In genomic region chr19:37505958-37506386, GRCh38 we compare ENCODE assay signal across 8 cellular contexts. TPM values are rescaled to one million over a fixed set of nuclear protein-coding genes. Genes with fewer than 3 reads are reported as not detected.
DNase-seq lines count a peak whose midpoint lies in the region; ATAC-seq, FAIRE-seq and TF ChIP-seq lines count a peak whose summit lies in the region.

No MANE protein-coding gene starts in this region.

- H3K36me3 ChIP-seq in IMR-90 (ENCODE audit: control insufficient read depth, insufficient read depth, low read length) (no peaks in the 10 kb centered on the region), endothelial cell of umbilical vein (ENCODE audit: control insufficient read depth in 2 of 2, extremely low read depth in 1 of 2, insufficient read depth in 2 of 2, low read length in 2 of 2) (no peaks in the 10 kb centered on the region)

- no peak overlapping the region for H2AK5ac ChIP-seq in IMR-90 (ENCODE audit: low read depth, low read length)

- H4K8ac ChIP-seq in IMR-90 (ENCODE audit: low read depth in 2 of 2, low read length in 2 of 2): peak overlapping the region; percentile 88 to 92

- peak overlapping the region; percentile 14; the same call in 1 of the 2 replicates for H3K4ac ChIP-seq in IMR-90 (ENCODE audit: low read depth, low read length)

- peaks cover 13% of the 10 kb centered on the region for H3K9me3 ChIP-seq in IMR-90 (ENCODE audit: control insufficient read depth, insufficient read depth, low read length)
- H3K9me3 ChIP-seq in endothelial cell of umbilical vein (replicated peaks; ENCODE audit: control insufficient read depth, insufficient read depth, low read length): no peaks in the 10 kb centered on the region

- no peak overlapping the region for H3K56ac ChIP-seq in IMR-90 (ENCODE audit: extremely low read depth, insufficient read depth, low read length)

- H3K9ac ChIP-seq in IMR-90 (ENCODE audit: low read depth, low read length): peak overlapping the region; percentile 86
- peak overlapping the region; percentile 72 for H3K9ac ChIP-seq in endothelial cell of umbilical vein (replicated peaks; ENCODE audit: extremely low read depth, insufficient read depth, low read length)

- in situ Hi-C loops in IMR-90 (cut with MboI; ENCODE audit: low sequenced_read_pairs) (no loop called here), G401 (cut with HindIII; ENCODE audit: low sequenced_read_pairs) (no loop called here)

- no peak for FAIRE-seq in endothelial cell of umbilical vein (lab: Jason Lieb, UNC)

- peaks cover 33% of the 10 kb centered on the region for H3K9me3 Mint-ChIP-seq in activated T-helper 1 cell treated with anti-CD3 and anti-CD28 coated beads, Interleukin-12 subunit alpha, Interleukin-12 subunit beta, Interleukin-2, Interleukin-4 antibody, amounts not matched to agents 30 ng/mL and 10 ng/mL and 1 ng/mL, durations not matched to agents 14 hours and 24 hours and 36 hours

- no peak for TF ChIP-seq RAD21 in IMR-90 (IDR thresholded peaks at IDR 0.05; ENCODE audit: low read length)

- POLR2A ChIA-PET in IMR-90 (lab: Charles Lee; ENCODE audit: unreplicated experiment) (no interaction called here), endothelial cell of umbilical vein (lab: Charles Lee) (no interaction called here)

- H3K27me3 ChIP-seq in IMR-90 (ENCODE audit: control insufficient read depth, insufficient read depth, low read length): no peaks in the 10 kb centered on the region
- no peaks in the 10 kb centered on the region for H3K27me3 ChIP-seq in endothelial cell of umbilical vein (ENCODE audit: control insufficient read depth in 2 of 2, insufficient read depth in 2 of 2, low read length in 2 of 2)

- H4K5ac ChIP-seq in IMR-90 (ENCODE audit: low read depth, low read length): peak overlapping the region; percentile 85

- intact Hi-C loops in IMR-90 (cut with micrococcal nuclease) (no loop called here), endothelial cell of umbilical vein (cut with micrococcal nuclease) (loop anchor here (2.0 kb wide), 1 partner anchor 39 kb away; the partner anchor contains the start of gene ZNF569)
- intact Hi-C loops in activated T-helper 1 cell treated with anti-CD3 and anti-CD28 coated beads, Interleukin-12 subunit alpha, Interleukin-12 subunit beta, Interleukin-2, Interleukin-4 antibody, amounts not matched to agents 30 ng/mL and 10 ng/mL and 1 ng/mL, durations not matched to agents 14 hours and 24 hours and 36 hours (cut with micrococcal nuclease): loop anchor here (5.0 kb wide), 1 partner anchor 39 kb away; the partner anchor contains the start of genes ZNF569 and ZNF570

- BruUV-seq in IMR-90 (replicated peaks; lab: Mats Ljungman, UMichigan): no TSS peak
- BruUV-seq in endothelial cell of umbilical vein (replicated peaks; lab: Mats Ljungman, UMichigan): no TSS peak

- no peak overlapping the region for H3K23ac ChIP-seq in IMR-90 (ENCODE audit: low read depth, low read length)

- H3K4me3 ChIP-seq in IMR-90 (ENCODE audit: insufficient read depth, low read depth, low read length) (peak overlapping the region; percentile 75), endothelial cell of umbilical vein (replicated peaks in 1 of 3; ENCODE audit: insufficient read depth in 1 of 3, low read depth in 1 of 3, low read length in 3 of 3) (peak overlapping the region; percentile 5 to 79 (median 37))

- H3K4me1 ChIP-seq in IMR-90 (ENCODE audit: control insufficient read depth, insufficient read depth, low read length): no peaks in the 10 kb centered on the region
- no peaks in the 10 kb centered on the region for H3K4me1 ChIP-seq in endothelial cell of umbilical vein (ENCODE audit: control insufficient read depth, extremely low read depth, insufficient read depth, low read length)

- H4K20me1 ChIP-seq in IMR-90 (ENCODE audit: insufficient read depth, low read length) (no peaks in the 10 kb centered on the region), endothelial cell of umbilical vein (replicated peaks; ENCODE audit: control insufficient read depth, extremely low read depth, insufficient read depth, low read length) (no peaks in the 10 kb centered on the region)

- no peak overlapping the region for H3K27ac Mint-ChIP-seq in activated T-helper 1 cell treated with anti-CD3 and anti-CD28 coated beads, Interleukin-12 subunit alpha, Interleukin-12 subunit beta, Interleukin-2, Interleukin-4 antibody, amounts not matched to agents 30 ng/mL and 10 ng/mL and 1 ng/mL, durations not matched to agents 14 hours and 24 hours and 36 hours

- peak; percentile 71 for DNase-seq in D341Med (ENCODE audit: low spot score)
- DNase-seq in IMR-90: no peak
- no peak for DNase-seq in endothelial cell of umbilical vein (ENCODE audit: low read depth, low spot score)
- no peak for DNase-seq in omental fat pad (ENCODE audit: low spot score)
- DNase-seq in activated T-helper 1 cell treated with anti-CD3 and anti-CD28 coated beads, Interleukin-12 subunit alpha, Interleukin-12 subunit beta, Interleukin-2, Interleukin-4 antibody, amounts not matched to agents 30 ng/mL and 10 ng/mL and 1 ng/mL, durations not matched to agents 14 hours and 24 hours and 36 hours (ENCODE audit: low spot score): no peak
- no peak for DNase-seq in epidermal melanocyte (ENCODE audit: insufficient read length, low spot score)
- DNase-seq in G401 (ENCODE audit: low spot score): no peak
- no peak for DNase-seq in activated gamma-delta T cell (lab: John Stamatoyannopoulos, UW)

- H2AK9ac ChIP-seq in IMR-90 (replicated peaks; ENCODE audit: low read depth, low read length, poor library complexity): no peak overlapping the region

- WGBS in IMR-90 (ENCODE audit: extremely low coverage in 2 of 2, insufficient read length in 1 of 2), 2 experiments: 0% methylated on average over 3 of the region's 12 CpGs; no CpG with 5 or more reads in 1 of the 2 experiments

- H3K79me2 ChIP-seq in endothelial cell of umbilical vein (ENCODE audit: control insufficient read depth, insufficient read depth, low read length): no peaks in the 10 kb centered on the region

- ATAC-seq in IMR-90 (ENCODE audit: low read depth) (peak; percentile 4; the same call in 1 of the 2 replicates), omental fat pad (ENCODE audit: low FRiP score) (peak; percentile 35)

- H4K91ac ChIP-seq in IMR-90 (ENCODE audit: insufficient read depth, low read depth, low read length): no peak overlapping the region

- peak overlapping the region; percentile 90 for H2AFZ ChIP-seq in IMR-90 (replicated peaks; ENCODE audit: low read length, poor library complexity)
- peak overlapping the region; percentile 82 for H2AFZ ChIP-seq in endothelial cell of umbilical vein (ENCODE audit: low read depth, low read length)

- TF ChIP-seq POLR2A in IMR-90 (IDR thresholded peaks at IDR 0.05; ENCODE audit: low read depth, low read length) (no peak), endothelial cell of umbilical vein (IDR thresholded peaks at IDR 0.05; ENCODE audit: low read depth, low read length) (no peak)

- dilution Hi-C loops in IMR-90 (cut with HindIII; ENCODE audit: low sequenced_read_pairs, unreplicated experiment): no loop called here
- dilution Hi-C loops in endothelial cell of umbilical vein (cut with MboI; ENCODE audit: extremely low pct_ligation_motif_present, low sequenced_read_pairs): no loop called here

- CTCF ChIA-PET in IMR-90 (lab: Yijun Ruan, JAX): no interaction called here
- CTCF ChIA-PET in endothelial cell of umbilical vein (lab: Charles Lee): no interaction called here

- H3K4me2 ChIP-seq in IMR-90 (ENCODE audit: low read depth, low read length): peak overlapping the region; percentile 89
- H3K4me2 ChIP-seq in endothelial cell of umbilical vein (ENCODE audit: insufficient read depth, low read length): peak overlapping the region; percentile 65

- H3K9me1 ChIP-seq in IMR-90 (ENCODE audit: insufficient read depth, low read length): no peaks in the 10 kb centered on the region
- H3K9me1 ChIP-seq in endothelial cell of umbilical vein (replicated peaks; ENCODE audit: control insufficient read depth, extremely low read depth, insufficient read depth, low read length): no peaks in the 10 kb centered on the region

- no peak overlapping the region for H3K4me3 Mint-ChIP-seq in activated T-helper 1 cell treated with anti-CD3 and anti-CD28 coated beads, Interleukin-12 subunit alpha, Interleukin-12 subunit beta, Interleukin-2, Interleukin-4 antibody, amounts not matched to agents 30 ng/mL and 10 ng/mL and 1 ng/mL, durations not matched to agents 14 hours and 24 hours and 36 hours

- H2BK120ac ChIP-seq in IMR-90 (ENCODE audit: low read depth, low read length): no peak overlapping the region

- no peak overlapping the region for H2BK20ac ChIP-seq in IMR-90 (ENCODE audit: low read depth, low read length)

- no peak for TF ChIP-seq CTCF in IMR-90 (conservative IDR thresholded peaks at IDR 0.05; ENCODE audit: low read depth, low read length)
- TF ChIP-seq CTCF in endothelial cell of umbilical vein (IDR thresholded peaks at IDR 0.05; ENCODE audit: extremely low read depth in 1 of 2, insufficient read depth in 1 of 2, low read depth in 1 of 2, low read length in 2 of 2): no peak
- no peak for TF ChIP-seq CTCF in omental fat pad (IDR thresholded peaks at IDR 0.05)

- H3K36me3 Mint-ChIP-seq in activated T-helper 1 cell treated with anti-CD3 and anti-CD28 coated beads, Interleukin-12 subunit alpha, Interleukin-12 subunit beta, Interleukin-2, Interleukin-4 antibody, amounts not matched to agents 30 ng/mL and 10 ng/mL and 1 ng/mL, durations not matched to agents 14 hours and 24 hours and 36 hours (ENCODE audit: low read depth): peaks cover 3% of the 10 kb centered on the region

- no peak overlapping the region for H2BK15ac ChIP-seq in IMR-90 (ENCODE audit: low read depth, low read length)

- no peaks in the 10 kb centered on the region for H3K79me1 ChIP-seq in IMR-90 (ENCODE audit: low read depth in 1 of 2, low read length in 2 of 2)

- H3K27ac ChIP-seq in IMR-90 (ENCODE audit: insufficient read depth, low read length) (0 out of 2 replicates have a peak overlapping the region, but pooled peaks have one; percentile 44), endothelial cell of umbilical vein (ENCODE audit: insufficient read depth, low read depth, low read length) (peak overlapping the region; percentile 30)

- no peaks in the 10 kb centered on the region for H3K4me1 Mint-ChIP-seq in activated T-helper 1 cell treated with anti-CD3 and anti-CD28 coated beads, Interleukin-12 subunit alpha, Interleukin-12 subunit beta, Interleukin-2, Interleukin-4 antibody, amounts not matched to agents 30 ng/mL and 10 ng/mL and 1 ng/mL, durations not matched to agents 14 hours and 24 hours and 36 hours (ENCODE audit: low read depth)

- H2BK5ac ChIP-seq in IMR-90 (ENCODE audit: low read depth, low read length, poor library complexity, severe bottlenecking): no peak overlapping the region

- no peaks in the 10 kb centered on the region for H3K27me3 Mint-ChIP-seq in activated T-helper 1 cell treated with anti-CD3 and anti-CD28 coated beads, Interleukin-12 subunit alpha, Interleukin-12 subunit beta, Interleukin-2, Interleukin-4 antibody, amounts not matched to agents 30 ng/mL and 10 ng/mL and 1 ng/mL, durations not matched to agents 14 hours and 24 hours and 36 hours (ENCODE audit: insufficient read depth)

- no peak overlapping the region for H3K18ac ChIP-seq in IMR-90 (ENCODE audit: low read depth, low read length)

- peak overlapping the region; percentile 53 for H3K14ac ChIP-seq in IMR-90 (replicated peaks; ENCODE audit: low read depth, low read length)

RNA-seq across cellular contexts. Expression of gene ZNF793, which starts 0.8 kb away (rescaled TPM):
- total RNA-seq in IMR-90 (2012; rRNA removed) (0.56 and 0.72 TPM in 2 replicates), endothelial cell of umbilical vein (0.78 and 3.8 TPM in 2 replicates), omental fat pad (1 to 10 TPM; 1.2 to 3.5 (median 1.3) TPM)
- polyA plus RNA-seq in IMR-90 (2012; rRNA removed) (0.39 and 0.50 TPM in 2 replicates), endothelial cell of umbilical vein (0.37 and 0.40 TPM in 2 replicates)
- 0.15 TPM in 2 replicates for polyA plus RNA-seq in IMR-90 (2012; cell fraction: cytosol; rRNA removed)
- polyA plus RNA-seq in IMR-90 (2012; cell fraction: nucleus; rRNA removed; ENCODE audit: low replicate concordance): 0.76 and 3.0 TPM in 2 replicates
- 0.16 and 0.21 TPM in 2 replicates for polyA plus RNA-seq in endothelial cell of umbilical vein (2011; cell fraction: cytosol; rRNA removed)
- 1.5 TPM in 2 replicates for polyA plus RNA-seq in endothelial cell of umbilical vein (2011; cell fraction: nucleus; rRNA removed)
- polyA plus RNA-seq in endothelial cell of umbilical vein (2012): 0.13 and 0.29 TPM in 2 replicates
- polyA minus RNA-seq in endothelial cell of umbilical vein: 0.13 and 0.83 TPM in 2 replicates
- polyA minus RNA-seq in endothelial cell of umbilical vein (2011; cell fraction: cytosol; rRNA and poly(A)+ RNA removed): not detected
- 1.0 and 1.5 TPM in 2 replicates for polyA minus RNA-seq in endothelial cell of umbilical vein (2011; cell fraction: nucleus; rRNA and poly(A)+ RNA removed)
- total RNA-seq in activated T-helper 1 cell treated with anti-CD3 and anti-CD28 coated beads, Interleukin-12 subunit alpha, Interleukin-12 subunit beta, Interleukin-2, Interleukin-4 antibody, amounts not matched to agents 30 ng/mL and 10 ng/mL and 1 ng/mL, durations not matched to agents 14 hours and 24 hours and 36 hours: 0.39 and 0.44 TPM in 2 replicates
- not detected in 2 replicates for total RNA-seq in G401 (2014; rRNA removed; shearing (Covaris generic))

RNA-seq across cellular contexts. Expression of gene ZNF570, which starts 36.8 kb away (rescaled TPM):
- 8.1 and 9.3 TPM in 2 replicates for total RNA-seq in IMR-90 (2012; rRNA removed)
- polyA plus RNA-seq in IMR-90 (2012; rRNA removed): 1.2 and 1.5 TPM in 2 replicates
- 0.12 and 0.30 TPM in 2 replicates for polyA plus RNA-seq in IMR-90 (2012; cell fraction: cytosol; rRNA removed)
- 0.17 and 2.3 TPM in 2 replicates for polyA plus RNA-seq in IMR-90 (2012; cell fraction: nucleus; rRNA removed; ENCODE audit: low replicate concordance)
- 3.9 and 5.0 TPM in 2 replicates for total RNA-seq in endothelial cell of umbilical vein
- polyA plus RNA-seq in endothelial cell of umbilical vein: 0.84 and 1.0 TPM in 2 replicates
- polyA plus RNA-seq in endothelial cell of umbilical vein (2011; cell fraction: cytosol; rRNA removed): 1.6 and 1.8 TPM in 2 replicates
- 2.4 and 2.5 TPM in 2 replicates for polyA plus RNA-seq in endothelial cell of umbilical vein (2011; cell fraction: nucleus; rRNA removed)
- polyA plus RNA-seq in endothelial cell of umbilical vein (2012): 2.7 and 3.1 TPM in 2 replicates
- polyA minus RNA-seq in endothelial cell of umbilical vein: 6.1 and 7.6 TPM in 2 replicates
- polyA minus RNA-seq in endothelial cell of umbilical vein (2011; cell fraction: cytosol; rRNA and poly(A)+ RNA removed): not detected
- polyA minus RNA-seq in endothelial cell of umbilical vein (2011; cell fraction: nucleus; rRNA and poly(A)+ RNA removed): 3.5 and 4.3 TPM in 2 replicates
- total RNA-seq in omental fat pad: 10 to 100 TPM in 1 of 4 donors, 1 to 10 TPM in 3; 5.3 to 11.2 (median 8.8) TPM
- 2.1 and 2.8 TPM in 2 replicates for total RNA-seq in activated T-helper 1 cell treated with anti-CD3 and anti-CD28 coated beads, Interleukin-12 subunit alpha, Interleukin-12 subunit beta, Interleukin-2, Interleukin-4 antibody, amounts not matched to agents 30 ng/mL and 10 ng/mL and 1 ng/mL, durations not matched to agents 14 hours and 24 hours and 36 hours
- total RNA-seq in G401 (2014; rRNA removed; shearing (Covaris generic)): 1.9 and 3.0 TPM in 2 replicates

RNA-seq across cellular contexts. Expression of gene ZNF569, which starts 38.7 kb away (rescaled TPM):
- 5.9 and 6.7 TPM in 2 replicates for total RNA-seq in IMR-90 (2012; rRNA removed)
- 1.3 and 1.8 TPM in 2 replicates for polyA plus RNA-seq in IMR-90 (2012; rRNA removed)
- polyA plus RNA-seq in IMR-90 (2012; cell fraction: cytosol; rRNA removed): 0.25 and 0.31 TPM in 2 replicates
- 0.51 and 2.5 TPM in 2 replicates for polyA plus RNA-seq in IMR-90 (2012; cell fraction: nucleus; rRNA removed; ENCODE audit: low replicate concordance)
- total RNA-seq in endothelial cell of umbilical vein: 4.4 and 5.4 TPM in 2 replicates
- polyA plus RNA-seq in endothelial cell of umbilical vein: 0.86 and 1.0 TPM in 2 replicates
- 1.5 and 1.8 TPM in 2 replicates for polyA plus RNA-seq in endothelial cell of umbilical vein (2011; cell fraction: cytosol; rRNA removed)
- polyA plus RNA-seq in endothelial cell of umbilical vein (2011; cell fraction: nucleus; rRNA removed): 3.0 and 3.1 TPM in 2 replicates
- polyA plus RNA-seq in endothelial cell of umbilical vein (2012): 2.4 and 4.0 TPM in 2 replicates
- 5.2 and 7.2 TPM in 2 replicates for polyA minus RNA-seq in endothelial cell of umbilical vein
- not detected for polyA minus RNA-seq in endothelial cell of umbilical vein (2011; cell fraction: cytosol; rRNA and poly(A)+ RNA removed)
- polyA minus RNA-seq in endothelial cell of umbilical vein (2011; cell fraction: nucleus; rRNA and poly(A)+ RNA removed): 3.2 and 5.6 TPM in 2 replicates
- 1 to 10 TPM; 3.1 to 8.0 (median 4.6) TPM for total RNA-seq in omental fat pad
- 2.7 and 3.7 TPM in 2 replicates for total RNA-seq in activated T-helper 1 cell treated with anti-CD3 and anti-CD28 coated beads, Interleukin-12 subunit alpha, Interleukin-12 subunit beta, Interleukin-2, Interleukin-4 antibody, amounts not matched to agents 30 ng/mL and 10 ng/mL and 1 ng/mL, durations not matched to agents 14 hours and 24 hours and 36 hours
- total RNA-seq in G401 (2014; rRNA removed; shearing (Covaris generic)): 7.8 and 17.4 TPM in 2 replicates
